ENCODE assay signal across 1 cellular context in genomic region chr11:23976776-23977380, GRCh38.
TF ChIP-seq lines count a peak whose summit lies in the region.

No MANE protein-coding gene starts in this region.

TF ChIP-seq in IMR-90, 13 proteins besides CTCF, POLR2A, EP300 and RAD21 (continued from another document):
- no peak for TF ChIP-seq ELK1 (IDR thresholded peaks at IDR 0.05; ENCODE audit: borderline replicate concordance, low read depth, low read length)
- TF ChIP-seq CHD1 (IDR thresholded peaks at IDR 0.05; ENCODE audit: low read depth, low read length), result no peak
- no peak for TF ChIP-seq BHLHE40 (IDR thresholded peaks at IDR 0.05; ENCODE audit: low read depth, low read length)
- no peak for TF ChIP-seq MXI1 (IDR thresholded peaks at IDR 0.05; ENCODE audit: borderline replicate concordance, low read depth, low read length)
